In genomic region chr2:79975791-79976565, GRCh38 we compare ENCODE assay signal across 38 cellular contexts.
"Had no signal": no experiment of that assay in that cellular context is flagged by ENCODE, and none has a peak within 500 bp of the region (broad histone marks: within the 10 kb centered on the region; RNA-seq: fewer than 3 reads in every experiment).

No MANE protein-coding gene starts in this region.

- H3K27me3 Mint-ChIP-seq: activated CD4-positive, alpha-beta T cell treated with anti-CD3 and anti-CD28 coated beads for 36 hours; activated CD4-positive, alpha-beta T cell treated with anti-CD3 and anti-CD28 coated beads, Interleukin-2, amount 10 ng/mL, durations not matched to agents 7 days and 5 days; activated naive CD4-positive, alpha-beta T cell treated with anti-CD3 and anti-CD28 coated beads, Interleukin-2, amount 10 ng/mL, durations not matched to agents 7 days and 5 days; activated naive CD8-positive, alpha-beta T cell; activated naive CD8-positive, alpha-beta T cell treated with anti-CD3 and anti-CD28 coated beads, Interleukin-2, amount 50 U/mL, for 24 hours; brain had no signal

- H3K27ac Mint-ChIP-seq: activated CD4-positive, alpha-beta T cell treated with anti-CD3 and anti-CD28 coated beads for 36 hours; activated CD4-positive, alpha-beta T cell treated with anti-CD3 and anti-CD28 coated beads, Interleukin-2, amount 10 ng/mL, durations not matched to agents 7 days and 5 days; activated CD8-positive, alpha-beta T cell treated with anti-CD3 and anti-CD28 coated beads, Interleukin-2, amount 10 ng/mL, durations not matched to agents 7 days and 5 days; activated naive CD4-positive, alpha-beta T cell treated with anti-CD3 and anti-CD28 coated beads, Interleukin-2, amount 10 ng/mL, durations not matched to agents 7 days and 5 days; activated naive CD8-positive, alpha-beta T cell; activated naive CD8-positive, alpha-beta T cell treated with anti-CD3 and anti-CD28 coated beads, Interleukin-2, amount 50 U/mL, for 24 hours; brain; T-helper 1 cell treated with Interleukin-12 subunit alpha and Interleukin-12 subunit beta and Interleukin-4 antibody, amounts not matched to agents 30 μg/mL and 1 μg/mL, for 36 hours; T-helper 2 cell treated with Interferon-gamma antibody and Interleukin-4, amounts not matched to agents 5 μg/mL and 100 μg/mL, for 36 hours had no signal

- FAIRE-seq: bronchial epithelial cell, TTC549 had no signal

- H3K4me1 Mint-ChIP-seq: activated CD4-positive, alpha-beta T cell treated with anti-CD3 and anti-CD28 coated beads for 36 hours; activated CD4-positive, alpha-beta T cell treated with anti-CD3 and anti-CD28 coated beads, Interleukin-2, amount 10 ng/mL, durations not matched to agents 7 days and 5 days; activated naive CD4-positive, alpha-beta T cell treated with anti-CD3 and anti-CD28 coated beads, Interleukin-2, amount 10 ng/mL, durations not matched to agents 7 days and 5 days; activated naive CD8-positive, alpha-beta T cell treated with anti-CD3 and anti-CD28 coated beads, Interleukin-2, amount 50 U/mL, for 24 hours had no signal

- H3K27me3 ChIP-seq: Peyer's patch, SJSA1 had no signal

- H3K4me2 ChIP-seq: KMS-11, SK-N-SH had no signal

- H3K27ac ChIP-seq: KMS-11, Peyer's patch, SJSA1 had no signal

- H3K4me3 ChIP-seq: Peyer's patch, SJSA1 had no signal

- H3K9me3 Mint-ChIP-seq: activated CD4-positive, alpha-beta T cell treated with anti-CD3 and anti-CD28 coated beads, Interleukin-2, amount 10 ng/mL, durations not matched to agents 7 days and 5 days; activated naive CD4-positive, alpha-beta T cell treated with anti-CD3 and anti-CD28 coated beads, Interleukin-2, amount 10 ng/mL, durations not matched to agents 7 days and 5 days; activated naive CD8-positive, alpha-beta T cell treated with anti-CD3 and anti-CD28 coated beads, Interleukin-2, amount 50 U/mL, for 24 hours; activated T-cell treated with anti-CD3 and anti-CD28 coated beads, Interleukin-2, amount 50 U/mL, for 4 hours; brain; T-helper 1 cell treated with Interleukin-12 subunit alpha and Interleukin-12 subunit beta and Interleukin-4 antibody, amounts not matched to agents 30 μg/mL and 1 μg/mL, for 36 hours; T-helper 2 cell treated with Interferon-gamma antibody and Interleukin-4, amounts not matched to agents 5 μg/mL and 100 μg/mL, for 36 hours had no signal

- H3K36me3 Mint-ChIP-seq: activated naive CD4-positive, alpha-beta T cell treated with anti-CD3 and anti-CD28 coated beads, Interleukin-2, amount 10 ng/mL, durations not matched to agents 7 days and 5 days; activated naive CD8-positive, alpha-beta T cell; brain had no signal

- H3K9ac ChIP-seq: KMS-11, SK-N-SH had no signal

- H3K36me3 ChIP-seq: Peyer's patch, SJSA1 had no signal

- DNase-seq: activated CD4-positive, alpha-beta T cell treated with anti-CD3 and anti-CD28 coated beads for 36 hours; activated CD4-positive, alpha-beta T cell treated with anti-CD3 and anti-CD28 coated beads, Interleukin-2, amount 10 ng/mL, durations not matched to agents 7 days and 5 days; activated CD4-positive, alpha-beta T cell treated with anti-CD3 and anti-CD28 coated beads, Interleukin-2, amount 50 U/mL, for 48 hours; activated CD8-positive, alpha-beta memory T cell treated with anti-CD3 and anti-CD28 coated beads, Interleukin-2, amount 50 U/mL, for 4 hours; activated CD8-positive, alpha-beta T cell treated with anti-CD3 and anti-CD28 coated beads, Interleukin-2, amount 10 ng/mL, durations not matched to agents 7 days and 5 days; activated effector memory CD4-positive, alpha-beta T cell treated with Interleukin-2 at 50 U/mL for 16 hours; activated naive CD4-positive, alpha-beta T cell treated with anti-CD3 and anti-CD28 coated beads, Interleukin-2, amount 10 ng/mL, durations not matched to agents 7 days and 5 days; activated naive CD8-positive, alpha-beta T cell treated with anti-CD3 and anti-CD28 coated beads, Interleukin-2, amount 50 U/mL, for 24 hours; activated T-cell treated with anti-CD3 and anti-CD28 coated beads for 4 hours; activated T-cell treated with anti-CD3 and anti-CD28 coated beads, Interleukin-2, amount 50 U/mL, for 4 hours; anterior cingulate cortex; caudate nucleus; MM.1S; MV-4-11; NCI-H1092; NCI-H1436 treated with DMSO at 0.1 percent for 48 hours; NCI-H187; NCI-H2029 treated with DMSO at 0.1 percent for 48 hours; NCI-H2107; NCI-H226; NCI-H446 treated with DMSO at 0.1 percent for 48 hours; NCI-H524; NCI-H69; NK-92 treated with Interleukin-12 subunit alpha and Interleukin-12 subunit beta, amount 100 ng/mL, for 24 hours; PC-3; Peyer's patch; RPMI8226; SHP77 treated with DMSO at 0.1 percent for 48 hours; SK-N-SH had no signal

- ATAC-seq: activated CD4-positive, alpha-beta T cell treated with anti-CD3 and anti-CD28 coated beads for 36 hours; activated CD4-positive, CD25-positive, alpha-beta regulatory T cell treated with anti-CD3 and anti-CD28 coated beads, Interleukin-2, amount 50 U/mL, for 24 hours; activated CD8-positive, alpha-beta T cell treated with anti-CD3 and anti-CD28 coated beads, Interleukin-2, amount 10 ng/mL, durations not matched to agents 7 days and 5 days; activated naive CD8-positive, alpha-beta T cell treated with anti-CD3 and anti-CD28 coated beads, Interleukin-2, amount 50 U/mL, for 24 hours; activated T-cell treated with anti-CD3 and anti-CD28 coated beads, Interleukin-2, amount 50 U/mL, for 4 hours; PC-3 had no signal

- H3K4me1 ChIP-seq: Peyer's patch had no signal

- H3K9me3 ChIP-seq: Peyer's patch, SJSA1, SK-N-SH had no signal

- H3K4me3 Mint-ChIP-seq: activated CD4-positive, alpha-beta T cell treated with anti-CD3 and anti-CD28 coated beads for 36 hours; activated CD4-positive, alpha-beta T cell treated with anti-CD3 and anti-CD28 coated beads, Interleukin-2, amount 10 ng/mL, durations not matched to agents 7 days and 5 days; activated CD8-positive, alpha-beta T cell treated with anti-CD3 and anti-CD28 coated beads, Interleukin-2, amount 10 ng/mL, durations not matched to agents 7 days and 5 days; activated naive CD4-positive, alpha-beta T cell treated with anti-CD3 and anti-CD28 coated beads, Interleukin-2, amount 10 ng/mL, durations not matched to agents 7 days and 5 days; activated naive CD8-positive, alpha-beta T cell; activated naive CD8-positive, alpha-beta T cell treated with anti-CD3 and anti-CD28 coated beads, Interleukin-2, amount 50 U/mL, for 24 hours; activated T-cell treated with anti-CD3 and anti-CD28 coated beads, Interleukin-2, amount 50 U/mL, for 4 hours; brain; T-helper 1 cell treated with Interleukin-12 subunit alpha and Interleukin-12 subunit beta and Interleukin-4 antibody, amounts not matched to agents 30 μg/mL and 1 μg/mL, for 36 hours; T-helper 2 cell treated with Interferon-gamma antibody and Interleukin-4, amounts not matched to agents 5 μg/mL and 100 μg/mL, for 36 hours had no signal
